ENCODE assay signal across 8 cellular contexts in genomic region chr1:31064685-31065309, GRCh38. TPM values are rescaled to one million over a fixed set of nuclear protein-coding genes. Genes with fewer than 3 reads are reported as not detected.
A peak's percentile ranks its signal among the peaks of the same experiment; 100 is the strongest.
DNase-seq lines count a peak whose midpoint lies in the region; ATAC-seq, FAIRE-seq and TF ChIP-seq lines count a peak whose summit lies in the region.

No MANE protein-coding gene starts in this region.

- TF ChIP-seq CTCF in astrocyte (IDR thresholded peaks at IDR 0.05; ENCODE audit: insufficient read depth, low read depth, low read length): no peak

- H3K9me3 ChIP-seq in astrocyte (ENCODE audit: insufficient read depth, low read depth, low read length) (no peaks in the 10 kb centered on the region), iPS-15b (ENCODE audit: control insufficient read depth, insufficient read depth, low read length) (no peaks in the 10 kb centered on the region), skeletal muscle tissue (ENCODE audit: control insufficient read depth in 3 of 3, low read length in 3 of 3) (no peaks in the 10 kb centered on the region)

- H3K27ac ChIP-seq in astrocyte (ENCODE audit: low read depth, low read length): peak overlapping the region; percentile 98
- H3K27ac ChIP-seq in skeletal muscle tissue (ENCODE audit: low read depth, low read length): peak overlapping the region; percentile 96

- H3K4me3 Mint-ChIP-seq in astrocyte (ENCODE audit: unreplicated experiment): peak overlapping the region; percentile 99

- peak overlapping the region; percentile 89 for H3K4me2 ChIP-seq in astrocyte (ENCODE audit: low read length)

- no peaks in the 10 kb centered on the region for H3K27me3 Mint-ChIP-seq in astrocyte (ENCODE audit: low read depth, unreplicated experiment)

- no peak for FAIRE-seq in astrocyte (lab: Jason Lieb, UNC)

- peak overlapping the region; percentile 100 for H3K9ac ChIP-seq in astrocyte (ENCODE audit: low read length)
- peak overlapping the region; percentile 99 for H3K9ac ChIP-seq in iPS-15b (ENCODE audit: low read depth, low read length)
- H3K9ac ChIP-seq in skeletal muscle tissue (ENCODE audit: low read depth in 1 of 3, low read length in 3 of 3): peak overlapping the region; percentile 92 to 98 (median 96)

- peak overlapping the region; percentile 99 for H3K4me3 ChIP-seq in astrocyte (ENCODE audit: insufficient read depth, low read depth, low read length)
- H3K4me3 ChIP-seq in iPS-15b (ENCODE audit: low read depth, low read length): peak overlapping the region; percentile 98
- peak overlapping the region; percentile 81 to 88 (median 85) for H3K4me3 ChIP-seq in skeletal muscle tissue (ENCODE audit: low read length in 3 of 3)

- no peaks in the 10 kb centered on the region for H3K9me3 Mint-ChIP-seq in astrocyte (ENCODE audit: unreplicated experiment)

- H3K27me3 ChIP-seq in astrocyte (ENCODE audit: insufficient read depth, low read length) (no peaks in the 10 kb centered on the region), iPS-15b (ENCODE audit: control insufficient read depth, insufficient read depth, low read length) (no peaks in the 10 kb centered on the region), skeletal muscle tissue (ENCODE audit: control insufficient read depth in 3 of 3, insufficient read depth in 3 of 3, low read length in 3 of 3) (no peaks in the 10 kb centered on the region)

- H3K4me1 Mint-ChIP-seq in astrocyte (ENCODE audit: low read depth, unreplicated experiment): peaks cover 7% of the 10 kb centered on the region

- H3K27ac Mint-ChIP-seq in astrocyte (ENCODE audit: unreplicated experiment): peak overlapping the region; percentile 99

- H3K36me3 ChIP-seq in astrocyte (ENCODE audit: insufficient read depth, low read length) (no peaks in the 10 kb centered on the region), iPS-15b (ENCODE audit: control insufficient read depth, insufficient read depth, low read length) (no peaks in the 10 kb centered on the region), skeletal muscle tissue (ENCODE audit: control insufficient read depth in 3 of 3, insufficient read depth in 3 of 3, low read length in 3 of 3) (no peaks in the 10 kb centered on the region)

- H2AFZ ChIP-seq in astrocyte (ENCODE audit: low read depth, low read length): peak overlapping the region; percentile 46

- no peaks in the 10 kb centered on the region for H3K36me3 Mint-ChIP-seq in astrocyte (ENCODE audit: low read depth, unreplicated experiment)

- H3K4me1 ChIP-seq in astrocyte (ENCODE audit: insufficient read depth, low read length): no peaks in the 10 kb centered on the region
- H3K4me1 ChIP-seq in iPS-15b (ENCODE audit: control insufficient read depth, insufficient read depth, low read length): peaks cover 5% of the 10 kb centered on the region
- peaks cover 13 to 26% (median 20%) of the 10 kb centered on the region in 3 donors for H3K4me1 ChIP-seq in skeletal muscle tissue (ENCODE audit: control insufficient read depth in 3 of 3, insufficient read depth in 3 of 3, low read length in 3 of 3)

- H3K79me2 ChIP-seq in astrocyte (ENCODE audit: insufficient read depth, low read length): peaks cover 57% of the 10 kb centered on the region

- H4K20me1 ChIP-seq in astrocyte (ENCODE audit: insufficient read depth, low read length): peaks cover 47% of the 10 kb centered on the region

- DNase-seq in C1 segment of cervical spinal cord (lab: John Stamatoyannopoulos, UW): peak; percentile 37 to 84 (median 68)
- peak; percentile 68 for DNase-seq in NCI-H526 treated with DMSO at 0.1 percent for 48 hours (lab: John Stamatoyannopoulos, UW)
- peak; percentile 12 for DNase-seq in astrocyte (ENCODE audit: low read depth)
- no peak for DNase-seq in NCI-H2196 (lab: John Stamatoyannopoulos, UW; ENCODE audit: unreplicated experiment)
- no peak for DNase-seq in UCSD-AML1 (lab: John Stamatoyannopoulos, UW; ENCODE audit: unreplicated experiment)

- ATAC-seq in GM18517 (IDR thresholded peaks at IDR 0.05; ENCODE audit: unreplicated experiment): peak; percentile 2

RNA-seq across cellular contexts. Expression of gene PUM1, which starts 0.7 kb away (rescaled TPM):
- total RNA-seq in astrocyte: 131 and 143 TPM in 2 replicates
- 68.9 TPM for total RNA-seq in skeletal muscle tissue

Comparison
In these comparisons a context has a peak if more than half of its experiments do, and no peak if none do; other contexts are left out.
1. DNase-seq: peak in C1 segment of cervical spinal cord (14 of 14), NCI-H526 treated with DMSO at 0.1 percent for 48 hours (single experiment) and astrocyte (single experiment); none in NCI-H2196 (single experiment) and UCSD-AML1 (single experiment).
2. Peak in every context shown above with its lines, with median percentiles within 50 percentile points of each other: H3K4me3 ChIP-seq and H3K9ac ChIP-seq.